Comparison of ENCODE assay signal across 8 cellular contexts in the genomic region with DNA sequence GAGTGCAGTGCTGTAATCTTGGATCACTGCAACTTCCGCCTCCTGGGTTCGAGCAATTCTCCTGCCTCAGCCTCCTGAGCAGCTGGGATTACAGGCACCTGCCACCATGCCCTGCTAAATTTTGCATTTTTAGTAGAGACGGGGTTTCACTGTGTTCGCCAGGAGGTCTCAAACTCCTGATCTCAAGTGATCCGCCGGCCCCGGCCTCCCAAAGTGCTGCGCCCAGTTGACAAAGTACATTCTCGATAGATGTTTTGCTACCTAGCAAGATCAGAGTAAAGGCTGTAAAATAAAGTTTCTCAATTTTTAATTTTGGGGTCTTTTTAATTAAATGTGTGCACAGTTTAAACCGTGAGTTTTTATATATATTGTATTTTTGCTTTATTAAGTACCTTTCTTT.
"Had no signal": no experiment of that assay in that cellular context is flagged by ENCODE, and none has a peak within 500 bp of the region (broad histone marks: within the 10 kb centered on the region; RNA-seq: fewer than 3 reads in every experiment).

No MANE protein-coding gene starts in this region.

- DNase-seq: GDM1, GF-D8 had no signal

- FAIRE-seq: G401.6, GM12878, GM12891, GM12892, GM18507, GM19239 had no signal

- ATAC-seq: GM12878 had no signal

- H3K4me3 ChIP-seq: GM12878 had no signal
